In the genomic region with DNA sequence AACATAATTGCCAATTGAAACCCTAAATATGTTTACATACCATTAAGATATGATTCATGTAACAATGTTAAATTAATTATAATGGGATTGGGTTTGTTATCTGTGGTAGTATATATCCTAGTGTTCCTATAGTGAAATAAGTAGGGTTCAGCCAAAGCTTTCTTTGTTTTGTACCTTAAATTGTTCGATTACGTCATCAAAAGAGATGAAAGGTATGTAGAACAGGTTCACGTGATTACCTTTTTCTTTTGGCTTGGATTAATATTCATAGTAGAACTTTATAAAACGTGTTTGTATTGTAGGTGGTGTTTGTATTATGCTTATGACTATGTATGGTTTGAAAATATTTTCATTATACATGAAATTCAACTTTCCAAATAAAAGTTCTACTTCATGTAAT, we compare ENCODE assay signal across 4 cellular contexts.
TF ChIP-seq lines count a peak whose summit lies in the region.

No MANE protein-coding gene starts in this region.

TF ChIP-seq in HepG2, 621 proteins besides CTCF, POLR2A, EP300 and RAD21:
- TF ChIP-seq ATF7 (IDR thresholded peaks at IDR 0.05) (peak; percentile 89), ATF7 (CRISPR knock-in tag; IDR thresholded peaks at IDR 0.05) (no peak), CREB1 (IDR thresholded peaks at IDR 0.05) (peak; percentile 61; the same call in 1 of the 2 replicates), CREB1 (CRISPR knock-in tag; IDR thresholded peaks at IDR 0.05) (no peak), TOE1 (CRISPR knock-in tag; IDR thresholded peaks at IDR 0.05) (no peak), ZNF800 (CRISPR knock-in tag; IDR thresholded peaks at IDR 0.05) (no peak)

TF ChIP-seq in HEK293, 187 proteins besides CTCF, POLR2A, EP300 and RAD21:
- no peak for TF ChIP-seq ZNF184 (tag by site-specific recombination; IDR thresholded peaks at IDR 0.05)
- no peak for TF ChIP-seq SP7 (tag by site-specific recombination; IDR thresholded peaks at IDR 0.05)
- no peak for TF ChIP-seq ZNF2 (tag by site-specific recombination; IDR thresholded peaks at IDR 0.05)
- TF ChIP-seq ATF2 (tag by site-specific recombination; IDR thresholded peaks at IDR 0.05; ENCODE audit: low read depth): peak; percentile 80
- no peak for TF ChIP-seq ZNF23 (tag by site-specific recombination; IDR thresholded peaks at IDR 0.05; ENCODE audit: borderline replicate concordance)
- no peak for TF ChIP-seq ZBTB1 (tag by site-specific recombination; IDR thresholded peaks at IDR 0.05)
- no peak for TF ChIP-seq ZNF140 (tag by site-specific recombination; IDR thresholded peaks at IDR 0.05)

TF ChIP-seq in IMR-90, 13 proteins besides CTCF, POLR2A, EP300 and RAD21:
- 0 out of 2 replicates have a peak, but pooled peaks have one; percentile 15 for TF ChIP-seq CEBPB (IDR thresholded peaks at IDR 0.05; ENCODE audit: low read depth, low read length)
- TF ChIP-seq MAFK (IDR thresholded peaks at IDR 0.05; ENCODE audit: low read depth, low read length): no peak

TF ChIP-seq in K562, 482 proteins besides CTCF, POLR2A, EP300 and RAD21:
- TF ChIP-seq DPF2 (IDR thresholded peaks at IDR 0.05): no peak
- TF ChIP-seq ATF1 (CRISPR knock-in tag; IDR thresholded peaks at IDR 0.05): no peak
- 0 out of 2 replicates have a peak, but pooled peaks have one; percentile 11 for TF ChIP-seq ATF1 (tag; IDR thresholded peaks at IDR 0.05)
- TF ChIP-seq, protein P1, sequence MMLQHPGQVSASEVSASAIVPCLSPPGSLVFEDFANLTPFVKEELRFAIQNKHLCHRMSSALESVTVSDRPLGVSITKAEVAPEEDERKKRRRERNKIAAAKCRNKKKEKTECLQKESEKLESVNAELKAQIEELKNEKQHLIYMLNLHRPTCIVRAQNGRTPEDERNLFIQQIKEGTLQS (IDR thresholded peaks at IDR 0.05): peak; percentile 73
- TF ChIP-seq, protein P1 (CRISPR knock-in tag; conservative IDR thresholded peaks at IDR 0.05): no peak
